Comparison of ENCODE assay signal across 8 cellular contexts in genomic region chr14:22870811-22871199, GRCh38. TPM values are rescaled to one million over a fixed set of nuclear protein-coding genes. Genes with fewer than 3 reads are reported as not detected.
DNase-seq lines count a peak whose midpoint lies in the region; ATAC-seq and TF ChIP-seq lines count a peak whose summit lies in the region.

No MANE protein-coding gene starts in this region.

- peaks cover 0 to 28% of the 10 kb centered on the region in 2 donors for H3K36me3 ChIP-seq in gastroesophageal sphincter
- peaks cover 19 to 22% (median 20%) of the 10 kb centered on the region in 3 donors for H3K36me3 ChIP-seq in skeletal muscle tissue (ENCODE audit: control insufficient read depth in 3 of 3, insufficient read depth in 3 of 3, low read length in 3 of 3)

- H3K4me1 ChIP-seq in gastroesophageal sphincter: peaks cover 4 to 62% (median 17%) of the 10 kb centered on the region in 3 donors
- H3K4me1 ChIP-seq in skeletal muscle tissue (ENCODE audit: control insufficient read depth in 3 of 3, insufficient read depth in 3 of 3, low read length in 3 of 3): peaks cover 13 to 18% (median 15%) of the 10 kb centered on the region in 3 donors

- H3K9me3 ChIP-seq in T-helper 17 cell (ENCODE audit: control insufficient read depth, low read length, poor library complexity, severe bottlenecking): no peaks in the 10 kb centered on the region
- no peaks in the 10 kb centered on the region for H3K9me3 ChIP-seq in gastroesophageal sphincter
- no peaks in the 10 kb centered on the region for H3K9me3 ChIP-seq in skeletal muscle tissue (ENCODE audit: control insufficient read depth in 3 of 3, low read length in 3 of 3)

- ATAC-seq in HG03066 (IDR thresholded peaks at IDR 0.05; ENCODE audit: low read depth, unreplicated experiment): peak; percentile 39
- no peak for ATAC-seq in T-helper 17 cell
- ATAC-seq in gastroesophageal sphincter: peak; percentile 30

- peaks cover 21% of the 10 kb centered on the region for H3K36me3 Mint-ChIP-seq in T-helper 1 cell treated with Interleukin-12 subunit alpha and Interleukin-12 subunit beta and Interleukin-4 antibody, amounts not matched to agents 30 μg/mL and 1 μg/mL, for 36 hours (ENCODE audit: low read depth)
- H3K36me3 Mint-ChIP-seq in T-helper 17 cell (ENCODE audit: low read depth): peaks cover 2% of the 10 kb centered on the region

- H3K27ac Mint-ChIP-seq in T-helper 1 cell treated with Interleukin-12 subunit alpha and Interleukin-12 subunit beta and Interleukin-4 antibody, amounts not matched to agents 30 μg/mL and 1 μg/mL, for 36 hours: peak overlapping the region; percentile 96
- peak overlapping the region; percentile 96 for H3K27ac Mint-ChIP-seq in T-helper 17 cell

- no peaks in the 10 kb centered on the region for H3K9me3 Mint-ChIP-seq in T-helper 1 cell treated with Interleukin-12 subunit alpha and Interleukin-12 subunit beta and Interleukin-4 antibody, amounts not matched to agents 30 μg/mL and 1 μg/mL, for 36 hours

- intact Hi-C loops in posterior vena cava (cut with DNase I): loop anchor here in 1 of 2 donors (5.0 kb wide), 1 partner anchor 451 kb away; the partner anchor contains the start of gene PABPN1

- H3K9ac ChIP-seq in skeletal muscle tissue (ENCODE audit: low read depth in 1 of 3, low read length in 3 of 3): peak overlapping the region; percentile 89 to 97 (median 94)

- no peak for TF ChIP-seq CTCF in gastroesophageal sphincter (IDR thresholded peaks at IDR 0.05)

- H3K27ac ChIP-seq in gastroesophageal sphincter: peak overlapping the region; percentile 94 to 100 (median 98)
- peak overlapping the region; percentile 94 for H3K27ac ChIP-seq in skeletal muscle tissue (ENCODE audit: low read depth, low read length)

- TF ChIP-seq EP300 in gastroesophageal sphincter (IDR thresholded peaks at IDR 0.05): no peak

- H3K27me3 Mint-ChIP-seq in T-helper 1 cell treated with Interleukin-12 subunit alpha and Interleukin-12 subunit beta and Interleukin-4 antibody, amounts not matched to agents 30 μg/mL and 1 μg/mL, for 36 hours (ENCODE audit: low read depth): no peaks in the 10 kb centered on the region
- no peaks in the 10 kb centered on the region for H3K27me3 Mint-ChIP-seq in T-helper 17 cell

- peak overlapping the region; percentile 87 for H3K4me3 Mint-ChIP-seq in T-helper 1 cell treated with Interleukin-12 subunit alpha and Interleukin-12 subunit beta and Interleukin-4 antibody, amounts not matched to agents 30 μg/mL and 1 μg/mL, for 36 hours
- H3K4me3 Mint-ChIP-seq in T-helper 17 cell: peak overlapping the region; percentile 95

- peak overlapping the region; percentile 71 to 98 for H3K4me3 ChIP-seq in gastroesophageal sphincter
- H3K4me3 ChIP-seq in skeletal muscle tissue (ENCODE audit: low read length in 3 of 3): peak overlapping the region; percentile 85 to 93 (median 85)

- no peak for TF ChIP-seq POLR2A in gastroesophageal sphincter (IDR thresholded peaks at IDR 0.05)

- no peaks in the 10 kb centered on the region for H3K27me3 ChIP-seq in gastroesophageal sphincter
- no peaks in the 10 kb centered on the region for H3K27me3 ChIP-seq in skeletal muscle tissue (ENCODE audit: control insufficient read depth in 3 of 3, insufficient read depth in 3 of 3, low read length in 3 of 3)

- peaks cover 24% of the 10 kb centered on the region for H3K4me1 Mint-ChIP-seq in T-helper 1 cell treated with Interleukin-12 subunit alpha and Interleukin-12 subunit beta and Interleukin-4 antibody, amounts not matched to agents 30 μg/mL and 1 μg/mL, for 36 hours (ENCODE audit: low read depth)
- peaks cover 28% of the 10 kb centered on the region for H3K4me1 Mint-ChIP-seq in T-helper 17 cell

- WGBS in gastroesophageal sphincter (ENCODE audit: low coverage in 1 of 2), 2 donors: 0 to 20% methylated on average over 1 of the region's 1 CpG

- DNase-seq in T-helper 1 cell (no peak), T-helper 17 cell (no peak), posterior vena cava (ENCODE audit: low spot score) (no peak)
- DNase-seq in effector CD8-positive, alpha-beta T cell (lab: John Stamatoyannopoulos, UW): no peak

RNA-seq across cellular contexts. Expression of gene LRP10, which starts 0.7 kb away (rescaled TPM):
- total RNA-seq in T-helper 17 cell (10 to 100 TPM; 76.9 to 84.5 TPM), gastroesophageal sphincter (100 to 1,000 TPM; 123 to 257 (median 163) TPM), skeletal muscle tissue (11.0 TPM), posterior vena cava (100 to 1,000 TPM; 129 to 139 TPM)

RNA-seq across cellular contexts. Expression of gene REM2, which starts 12.2 kb away (rescaled TPM):
- 1 to 10 TPM; 7.2 to 8.7 TPM for total RNA-seq in T-helper 17 cell
- total RNA-seq in gastroesophageal sphincter: under 1 TPM; 0.20 to 0.93 (median 0.47) TPM
- under 0.01 TPM for total RNA-seq in skeletal muscle tissue
- total RNA-seq in posterior vena cava: under 1 TPM; 0.23 to 0.43 TPM

RNA-seq across cellular contexts. Expression of gene MMP14, which starts 34.4 kb away (rescaled TPM):
- total RNA-seq in T-helper 17 cell: 1 to 10 TPM in 1 of 2 donors, under 1 TPM in 1; 0.85 to 1.0 TPM
- 100 to 1,000 TPM; 114 to 127 (median 123) TPM for total RNA-seq in gastroesophageal sphincter
- total RNA-seq in skeletal muscle tissue: 96.0 TPM
- total RNA-seq in posterior vena cava: 100 to 1,000 TPM; 229 to 234 TPM

RNA-seq across cellular contexts. Expression of gene MRPL52, which starts 41.1 kb away (rescaled TPM):
- total RNA-seq in T-helper 17 cell (10 to 100 TPM; 36.2 to 44.6 TPM), gastroesophageal sphincter (10 to 100 TPM; 24.4 to 65.0 (median 35.0) TPM), skeletal muscle tissue (16.7 TPM), posterior vena cava (10 to 100 TPM; 58.5 to 58.9 TPM)

RNA-seq across cellular contexts. Expression of gene RBM23, which starts 48.1 kb away (rescaled TPM):
- 10 to 100 TPM; 77.3 to 88.9 TPM for total RNA-seq in T-helper 17 cell
- 100 to 1,000 TPM in 3 of 4 donors, 10 to 100 TPM in 1; 94.4 to 855 (median 368) TPM for total RNA-seq in gastroesophageal sphincter
- total RNA-seq in skeletal muscle tissue: 66.8 TPM
- 10 to 100 TPM; 53.8 to 62.2 TPM for total RNA-seq in posterior vena cava

Comparison
In these comparisons a context has a peak if more than half of its experiments do, and no peak if none do; other contexts are left out.
1. RNA of gene MMP14, which starts 34.4 kb away (total RNA-seq): 229 to 234 TPM in posterior vena cava, 114 to 127 TPM in gastroesophageal sphincter and 96.0 TPM in skeletal muscle tissue (single experiment); 0.85 to 1.0 TPM in T-helper 17 cell; every median in the first group is over 10 times any median in the second.